1 cellular context compared by ENCODE assay signal in the genomic region with DNA sequence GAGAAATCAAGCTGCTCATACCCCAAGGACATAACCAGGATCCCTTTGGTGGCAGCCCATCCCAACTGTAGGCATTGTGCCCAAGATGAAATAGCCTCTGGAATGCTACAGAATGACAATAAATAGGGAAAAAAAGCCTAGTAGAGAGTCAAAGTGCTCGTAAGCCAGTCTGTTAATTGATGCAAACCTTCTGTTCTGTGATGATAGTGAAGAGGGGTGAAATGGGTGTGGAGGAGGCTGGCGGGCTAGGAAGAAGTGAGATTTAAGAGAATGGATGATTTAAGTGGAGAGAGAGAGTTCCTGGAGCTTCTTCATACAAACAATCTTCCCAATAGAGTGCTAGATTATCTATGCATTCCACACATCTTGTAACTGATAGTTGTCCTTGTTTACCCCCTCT.
TF ChIP-seq lines count a peak whose summit lies in the region.

No MANE protein-coding gene starts in this region.

TF ChIP-seq in GM23338, 12 proteins besides CTCF, POLR2A, EP300 and RAD21 (continued from another document):
- TF ChIP-seq ZNF462 (CRISPR knock-in tag; IDR thresholded peaks at IDR 0.05) (no peak), STAT1 (IDR thresholded peaks at IDR 0.05; ENCODE audit: unreplicated experiment) (no peak), CREB1 (CRISPR knock-in tag; IDR thresholded peaks at IDR 0.05; ENCODE audit: low read depth) (no peak), EZH2 (IDR thresholded peaks at IDR 0.05; ENCODE audit: low read depth, unreplicated experiment) (no peak), ZNF331 (CRISPR knock-in tag; IDR thresholded peaks at IDR 0.05; ENCODE audit: low read depth) (no peak), REST (IDR thresholded peaks at IDR 0.05; ENCODE audit: unreplicated experiment) (no peak)
